In genomic region chr3:130242850-130243569, GRCh38 we compare ENCODE assay signal across 9 cellular contexts.
DNase-seq lines count a peak whose midpoint lies in the region; ATAC-seq and TF ChIP-seq lines count a peak whose summit lies in the region.
"Had no signal": no experiment of that assay in that cellular context is flagged by ENCODE, and none has a peak within 500 bp of the region (broad histone marks: within the 10 kb centered on the region; RNA-seq: fewer than 3 reads in every experiment).

No MANE protein-coding gene starts in this region.

- no peaks in the 10 kb centered on the region for H3K36me3 ChIP-seq in A673 (ENCODE audit: insufficient read depth, low read length, poor library complexity, severe bottlenecking)
- no peaks in the 10 kb centered on the region for H3K36me3 ChIP-seq in GM06990 (ENCODE audit: control insufficient read depth, insufficient read depth, low read length)
- no peaks in the 10 kb centered on the region for H3K36me3 ChIP-seq in RWPE2 (ENCODE audit: low read depth)

- CTCF ChIA-PET in A673 (lab: Charles Lee), result no interaction called here

- POLR2A ChIA-PET in A673 (lab: Charles Lee; ENCODE audit: low non-redundant PET), result no interaction called here

- no peaks in the 10 kb centered on the region for H3K9me3 ChIP-seq in A673 (ENCODE audit: low read depth, low read length, poor library complexity, severe bottlenecking)
- no peaks in the 10 kb centered on the region for H3K9me3 ChIP-seq in RWPE2 (ENCODE audit: severe bottlenecking)

- peak; percentile 49; the same call in 1 of the 3 replicates for ATAC-seq in RWPE2 (ENCODE audit: low read depth)
- ATAC-seq in HG02623 (IDR thresholded peaks at IDR 0.05; ENCODE audit: unreplicated experiment), result no peak

- H3K4me3 ChIP-seq in A673 (ENCODE audit: low read depth, low read length, poor library complexity, severe bottlenecking) (no peak overlapping the region), GM06990 (replicated peaks; ENCODE audit: low read depth, low read length) (no peak overlapping the region), RWPE2 (ENCODE audit: severe bottlenecking) (no peak overlapping the region)

- peak; percentile 40 for TF ChIP-seq CTCF in A673 (conservative IDR thresholded peaks at IDR 0.05; ENCODE audit: low read depth, low read length)
- peak; percentile 36 for TF ChIP-seq CTCF in GM06990 (IDR thresholded peaks at IDR 0.05; ENCODE audit: insufficient read depth, low read length, poor library complexity, severe bottlenecking)
- peak; percentile 4 for TF ChIP-seq CTCF in RWPE2 (IDR thresholded peaks at IDR 0.05; ENCODE audit: poor library complexity, severe bottlenecking)

- no peak overlapping the region for H3K27ac ChIP-seq in A673 (ENCODE audit: low read depth, low read length, poor library complexity, severe bottlenecking)
- H3K27ac ChIP-seq in RWPE2 (ENCODE audit: poor library complexity, severe bottlenecking), result no peak overlapping the region

- intact Hi-C loops in A673 (cut with micrococcal nuclease; ENCODE audit: unreplicated experiment), result no loop called here

- H3K27me3 ChIP-seq in A673 (replicated peaks; ENCODE audit: insufficient read depth, low read depth, low read length, poor library complexity) (peaks cover 45% of the 10 kb centered on the region), GM06990 (replicated peaks; ENCODE audit: control insufficient read depth, insufficient read depth, low read length) (peaks cover 2% of the 10 kb centered on the region; the same call in 1 of the 2 replicates), RWPE2 (ENCODE audit: insufficient read depth, poor library complexity, severe bottlenecking) (no peaks in the 10 kb centered on the region)

- H3K4me1 ChIP-seq in A673 (ENCODE audit: insufficient read depth, low read length, poor library complexity, severe bottlenecking), result no peaks in the 10 kb centered on the region
- no peaks in the 10 kb centered on the region for H3K4me1 ChIP-seq in RWPE2 (ENCODE audit: insufficient read depth, poor library complexity, severe bottlenecking)

- peak; percentile 1 for DNase-seq in A673 (ENCODE audit: low spot score)
- no peak for DNase-seq in GM06990 (ENCODE audit: extremely low read depth, insufficient read length)
- no peak for DNase-seq in RWPE2 (ENCODE audit: low spot score)
- DNase-seq in iris pigment epithelial cell (ENCODE audit: low read depth), result peak; percentile 13
- DNase-seq in stimulated activated CD4-positive, alpha-beta T cell treated with anti-CD3 and anti-CD28 coated beads, Interleukin-2, amount 100 ng/mL, for 48 hours, result no peak
- DNase-seq in activated CD8-positive, alpha-beta memory T cell treated with anti-CD3 and anti-CD28 coated beads, Interleukin-2, amount 50 U/mL, for 48 hours, result no peak
- DNase-seq in stimulated activated CD4-positive, alpha-beta T cell treated with anti-CD3 and anti-CD28 coated beads, Interleukin-4, amount 100 ng/mL, for 1 hour, result no peak
- DNase-seq: activated naive CD8-positive, alpha-beta T cell treated with anti-CD3 and anti-CD28 coated beads for 36 hours had no signal

- no TSS peak for BruUV-seq in A673 (replicated peaks; lab: Mats Ljungman, UMichigan)

Comparison
In these comparisons a context has a peak if more than half of its experiments do, and no peak if none do; other contexts are left out.
1. DNase-seq: peak in A673 (single experiment) and iris pigment epithelial cell (single experiment); none in GM06990 (single experiment), RWPE2 (single experiment), stimulated activated CD4-positive, alpha-beta T cell treated with anti-CD3 and anti-CD28 coated beads, Interleukin-2, amount 100 ng/mL, for 48 hours (0 of 2), activated CD8-positive, alpha-beta memory T cell treated with anti-CD3 and anti-CD28 coated beads, Interleukin-2, amount 50 U/mL, for 48 hours (single experiment) and stimulated activated CD4-positive, alpha-beta T cell treated with anti-CD3 and anti-CD28 coated beads, Interleukin-4, amount 100 ng/mL, for 1 hour (single experiment).
2. Peak in every context shown above with its lines, with median percentiles within 50 percentile points of each other: CTCF ChIP-seq.